In the genomic region with DNA sequence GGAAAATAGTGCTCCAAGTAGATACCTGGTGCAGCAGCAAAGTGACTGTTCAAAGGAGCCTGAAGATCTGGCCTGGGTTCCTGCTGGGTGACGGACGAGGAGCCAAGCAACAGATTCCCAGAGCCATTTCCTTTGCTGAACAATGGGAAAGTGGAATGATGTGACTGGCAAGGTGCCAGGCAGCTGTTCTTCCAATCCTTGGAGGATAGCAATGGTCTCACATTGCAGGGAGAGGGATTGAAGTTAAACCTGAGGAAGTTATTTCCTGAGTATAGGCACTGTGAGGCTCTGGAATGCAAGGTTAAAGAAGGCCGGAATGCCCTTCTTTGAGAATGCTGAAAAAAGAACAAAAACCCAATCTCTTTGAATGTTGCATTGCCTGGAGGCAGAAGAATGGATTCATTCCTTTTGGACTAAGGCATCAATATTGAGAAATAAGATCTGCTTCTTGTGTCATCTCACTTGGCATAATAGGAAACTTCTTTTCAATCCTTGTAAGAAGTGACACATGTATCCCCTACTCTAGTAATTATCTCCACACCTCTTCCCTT, we compare ENCODE assay signal across 1 cellular context.
TF ChIP-seq lines count a peak whose summit lies in the region.

No MANE protein-coding gene starts in this region.

TF ChIP-seq in K562, 482 proteins besides CTCF, POLR2A, EP300 and RAD21:
- TF ChIP-seq, protein P1, sequence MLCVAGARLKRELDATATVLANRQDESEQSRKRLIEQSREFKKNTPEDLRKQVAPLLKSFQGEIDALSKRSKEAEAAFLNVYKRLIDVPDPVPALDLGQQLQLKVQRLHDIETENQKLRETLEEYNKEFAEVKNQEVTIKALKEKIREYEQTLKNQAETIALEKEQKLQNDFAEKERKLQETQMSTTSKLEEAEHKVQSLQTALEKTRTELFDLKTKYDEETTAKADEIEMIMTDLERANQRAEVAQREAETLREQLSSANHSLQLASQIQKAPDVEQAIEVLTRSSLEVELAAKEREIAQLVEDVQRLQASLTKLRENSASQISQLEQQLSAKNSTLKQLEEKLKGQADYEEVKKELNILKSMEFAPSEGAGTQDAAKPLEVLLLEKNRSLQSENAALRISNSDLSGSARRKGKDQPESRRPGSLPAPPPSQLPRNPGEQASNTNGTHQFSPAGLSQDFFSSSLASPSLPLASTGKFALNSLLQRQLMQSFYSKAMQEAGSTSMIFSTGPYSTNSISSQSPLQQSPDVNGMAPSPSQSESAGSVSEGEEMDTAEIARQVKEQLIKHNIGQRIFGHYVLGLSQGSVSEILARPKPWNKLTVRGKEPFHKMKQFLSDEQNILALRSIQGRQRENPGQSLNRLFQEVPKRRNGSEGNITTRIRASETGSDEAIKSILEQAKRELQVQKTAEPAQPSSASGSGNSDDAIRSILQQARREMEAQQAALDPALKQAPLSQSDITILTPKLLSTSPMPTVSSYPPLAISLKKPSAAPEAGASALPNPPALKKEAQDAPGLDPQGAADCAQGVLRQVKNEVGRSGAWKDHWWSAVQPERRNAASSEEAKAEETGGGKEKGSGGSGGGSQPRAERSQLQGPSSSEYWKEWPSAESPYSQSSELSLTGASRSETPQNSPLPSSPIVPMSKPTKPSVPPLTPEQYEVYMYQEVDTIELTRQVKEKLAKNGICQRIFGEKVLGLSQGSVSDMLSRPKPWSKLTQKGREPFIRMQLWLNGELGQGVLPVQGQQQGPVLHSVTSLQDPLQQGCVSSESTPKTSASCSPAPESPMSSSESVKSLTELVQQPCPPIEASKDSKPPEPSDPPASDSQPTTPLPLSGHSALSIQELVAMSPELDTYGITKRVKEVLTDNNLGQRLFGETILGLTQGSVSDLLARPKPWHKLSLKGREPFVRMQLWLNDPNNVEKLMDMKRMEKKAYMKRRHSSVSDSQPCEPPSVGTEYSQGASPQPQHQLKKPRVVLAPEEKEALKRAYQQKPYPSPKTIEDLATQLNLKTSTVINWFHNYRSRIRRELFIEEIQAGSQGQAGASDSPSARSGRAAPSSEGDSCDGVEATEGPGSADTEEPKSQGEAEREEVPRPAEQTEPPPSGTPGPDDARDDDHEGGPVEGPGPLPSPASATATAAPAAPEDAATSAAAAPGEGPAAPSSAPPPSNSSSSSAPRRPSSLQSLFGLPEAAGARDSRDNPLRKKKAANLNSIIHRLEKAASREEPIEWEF (CRISPR knock-in tag; IDR thresholded peaks at IDR 0.05) = no peak
- TF ChIP-seq ARID2 (IDR thresholded peaks at IDR 0.05) (no peak), RBM17 (IDR thresholded peaks at IDR 0.05; ENCODE audit: borderline replicate concordance, low read depth, low read length) (no peak), NFIC (IDR thresholded peaks at IDR 0.05) (peak; percentile 16; the same call in 1 of the 2 replicates), HEY1 (CRISPR knock-in tag; IDR thresholded peaks at IDR 0.05; ENCODE audit: borderline replicate concordance) (no peak), PHB2 (IDR thresholded peaks at IDR 0.05; ENCODE audit: low read depth) (no peak), SMARCE1 (IDR thresholded peaks at IDR 0.05) (no peak)
